In genomic region chr15:63019539-63020109, GRCh38 we compare ENCODE assay signal across 9 cellular contexts. TPM values are rescaled to one million over a fixed set of nuclear protein-coding genes. Genes with fewer than 3 reads are reported as not detected.
DNase-seq lines count a peak whose midpoint lies in the region; ATAC-seq and TF ChIP-seq lines count a peak whose summit lies in the region.
"Had no signal": no experiment of that assay in that cellular context is flagged by ENCODE, and none has a peak within 500 bp of the region (broad histone marks: within the 10 kb centered on the region; RNA-seq: fewer than 3 reads in every experiment).

No MANE protein-coding gene starts in this region.

- no peak for TF ChIP-seq CTCF in CD8-positive, alpha-beta T cell (IDR thresholded peaks at IDR 0.05)

- ATAC-seq in stimulated activated memory B cell treated with anti-CD40 and anti-IgM and Interleukin-4, amounts not matched to agents 10 μg/mL and 1 μg/mL and 100 μg/mL, for 72 hours: no peak
- ATAC-seq in HG03108 (IDR thresholded peaks at IDR 0.05; ENCODE audit: unreplicated experiment): no peak
- no peak for ATAC-seq in CD8-positive, alpha-beta T cell

- CTCF ChIA-PET in CD8-positive, alpha-beta T cell (lab: Charles Lee): no interaction called here

- no peaks in the 10 kb centered on the region for H3K36me3 Mint-ChIP-seq in stimulated activated memory B cell treated with anti-CD40 and anti-IgM and Interleukin-4, amounts not matched to agents 10 μg/mL and 1 μg/mL and 100 μg/mL, for 72 hours
- H3K36me3 Mint-ChIP-seq in CD8-positive, alpha-beta T cell: no peaks in the 10 kb centered on the region
- H3K36me3 Mint-ChIP-seq: CD14-positive monocyte had no signal

- H3K27ac ChIP-seq in CD8-positive, alpha-beta T cell (ENCODE audit: low read depth, low read length): no peak overlapping the region

- no peaks in the 10 kb centered on the region for H3K27me3 ChIP-seq in adipocyte (replicated peaks; ENCODE audit: control insufficient read depth, insufficient read depth, low read length)
- H3K27me3 ChIP-seq in CD8-positive, alpha-beta T cell (ENCODE audit: insufficient read depth, low read length): no peaks in the 10 kb centered on the region

- H3K27me3 Mint-ChIP-seq in stimulated activated memory B cell treated with anti-CD40 and anti-IgM and Interleukin-4, amounts not matched to agents 10 μg/mL and 1 μg/mL and 100 μg/mL, for 72 hours: peaks cover 8% of the 10 kb centered on the region
- H3K27me3 Mint-ChIP-seq in CD8-positive, alpha-beta T cell (ENCODE audit: low read depth): peaks cover 4% of the 10 kb centered on the region

- H3K9me3 ChIP-seq in adipocyte (ENCODE audit: control insufficient read depth, low read length): no peaks in the 10 kb centered on the region
- no peaks in the 10 kb centered on the region for H3K9me3 ChIP-seq in CD8-positive, alpha-beta T cell (ENCODE audit: low read length)

- POLR2A ChIA-PET in CD8-positive, alpha-beta T cell (lab: Charles Lee): no interaction called here

- H3K36me3 ChIP-seq in adipocyte (ENCODE audit: control insufficient read depth, insufficient read depth, low read length, severe bottlenecking): no peaks in the 10 kb centered on the region
- no peaks in the 10 kb centered on the region for H3K36me3 ChIP-seq in CD8-positive, alpha-beta T cell (ENCODE audit: insufficient read depth, low read length)

- H3K4me3 Mint-ChIP-seq in stimulated activated memory B cell treated with anti-CD40 and anti-IgM and Interleukin-4, amounts not matched to agents 10 μg/mL and 1 μg/mL and 100 μg/mL, for 72 hours: no peak overlapping the region
- no peak overlapping the region for H3K4me3 Mint-ChIP-seq in CD8-positive, alpha-beta T cell
- H3K4me3 Mint-ChIP-seq: CD14-positive monocyte had no signal

- H3K4me1 ChIP-seq in adipocyte (ENCODE audit: control insufficient read depth, insufficient read depth, low read length): peaks cover 40% of the 10 kb centered on the region
- H3K4me1 ChIP-seq in CD8-positive, alpha-beta T cell (ENCODE audit: insufficient read depth, low read length): no peaks in the 10 kb centered on the region

- DNase-seq in ACHN (peak; percentile 78), HT-29 (ENCODE audit: low spot score) (peak; percentile 68), adipocyte (ENCODE audit: low read depth) (peak; percentile 49), islet precursor cell (peak; percentile 94), NCI-H1105 (lab: John Stamatoyannopoulos, UW) (no peak)
- DNase-seq in CD8-positive, alpha-beta T cell: no peak

- H3K9me3 Mint-ChIP-seq in stimulated activated memory B cell treated with anti-CD40 and anti-IgM and Interleukin-4, amounts not matched to agents 10 μg/mL and 1 μg/mL and 100 μg/mL, for 72 hours: no peaks in the 10 kb centered on the region
- peaks cover 3% of the 10 kb centered on the region for H3K9me3 Mint-ChIP-seq in CD8-positive, alpha-beta T cell

- no peak overlapping the region for H3K27ac Mint-ChIP-seq in stimulated activated memory B cell treated with anti-CD40 and anti-IgM and Interleukin-4, amounts not matched to agents 10 μg/mL and 1 μg/mL and 100 μg/mL, for 72 hours
- H3K27ac Mint-ChIP-seq in CD8-positive, alpha-beta T cell: no peak overlapping the region
- H3K27ac Mint-ChIP-seq: CD14-positive monocyte had no signal

- H3K9ac ChIP-seq in adipocyte (ENCODE audit: low read length): no peak overlapping the region

- no peak overlapping the region for H3K4me3 ChIP-seq in adipocyte (ENCODE audit: low read length)
- no peak overlapping the region for H3K4me3 ChIP-seq in CD8-positive, alpha-beta T cell (ENCODE audit: low read depth, low read length)

- H3K4me1 Mint-ChIP-seq in stimulated activated memory B cell treated with anti-CD40 and anti-IgM and Interleukin-4, amounts not matched to agents 10 μg/mL and 1 μg/mL and 100 μg/mL, for 72 hours: no peaks in the 10 kb centered on the region
- no peaks in the 10 kb centered on the region for H3K4me1 Mint-ChIP-seq in CD8-positive, alpha-beta T cell (ENCODE audit: low read depth)

- intact Hi-C loops in CD8-positive, alpha-beta T cell (cut with DNase I, micrococcal nuclease): no loop called here

- in situ Hi-C loops in ACHN (cut with HindIII; ENCODE audit: low pct_ligation_motif_present, low pct_unique_long_range_greater_than_20kb, low sequenced_read_pairs): no loop called here

RNA-seq across cellular contexts. Expression of gene TPM1, which starts 22.9 kb away (rescaled TPM):
- total RNA-seq in HT-29 (2014; rRNA removed; shearing (Covaris generic)): 155 and 197 TPM in 2 replicates
- 1 to 10 TPM; 8.6 to 9.4 TPM for total RNA-seq in CD8-positive, alpha-beta T cell

Comparison
In these comparisons a context has a peak if more than half of its experiments do, and no peak if none do; other contexts are left out.
1. DNase-seq: peak in ACHN (single experiment), HT-29 (single experiment), adipocyte (single experiment) and islet precursor cell (single experiment); none in NCI-H1105 (single experiment) and CD8-positive, alpha-beta T cell (0 of 7).
2. RNA of gene TPM1, which starts 22.9 kb away (total RNA-seq): 155 to 197 TPM in HT-29; 8.6 to 9.4 TPM in CD8-positive, alpha-beta T cell; every median in the first group is over 10 times any median in the second.